In the genomic region with DNA sequence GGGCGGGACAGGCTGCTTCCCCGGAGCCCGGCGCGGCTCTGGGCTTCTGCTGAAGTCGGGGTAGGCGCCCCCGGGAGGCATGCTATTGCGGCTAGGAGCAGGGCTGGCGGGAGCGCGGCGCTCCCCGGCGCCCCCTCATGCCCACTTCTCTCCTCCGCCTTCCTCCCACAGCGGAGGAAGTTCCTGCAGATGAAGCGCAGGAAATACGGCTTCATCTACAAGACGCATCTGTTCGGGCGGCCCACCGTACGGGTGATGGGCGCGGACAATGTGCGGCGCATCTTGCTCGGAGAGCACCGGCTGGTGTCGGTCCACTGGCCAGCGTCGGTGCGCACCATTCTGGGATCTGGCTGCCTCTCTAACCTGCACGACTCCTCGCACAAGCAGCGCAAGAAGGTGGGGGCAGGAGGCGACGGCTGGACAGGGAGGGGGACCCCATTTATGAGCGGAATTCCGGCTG, we compare ENCODE assay signal across 8 cellular contexts. TPM values are rescaled to one million over a fixed set of nuclear protein-coding genes. Genes with fewer than 3 reads are reported as not detected.
DNase-seq lines count a peak whose midpoint lies in the region; ATAC-seq, FAIRE-seq and TF ChIP-seq lines count a peak whose summit lies in the region.

No MANE protein-coding gene starts in this region.

- DNase-seq in heart left ventricle (no peak), left ventricle myocardium superior (no peak), SW480 (ENCODE audit: low spot score) (peak; percentile 23), small intestine (no peak), NCI-H345 (lab: John Stamatoyannopoulos, UW) (no peak), NCI-H1436 (lab: John Stamatoyannopoulos, UW) (no peak)

- H3K9me3 ChIP-seq in heart left ventricle (no peaks in the 10 kb centered on the region), thymus (ENCODE audit: control insufficient read depth) (no peaks in the 10 kb centered on the region), small intestine (ENCODE audit: control insufficient read depth, low read depth) (no peaks in the 10 kb centered on the region)

- TF ChIP-seq POLR2A in heart left ventricle (IDR thresholded peaks at IDR 0.05) = no peak

- H3K36me3 ChIP-seq in heart left ventricle (no peaks in the 10 kb centered on the region), thymus (ENCODE audit: control insufficient read depth, insufficient read depth) (no peaks in the 10 kb centered on the region), small intestine (ENCODE audit: control insufficient read depth in 2 of 2, insufficient read depth in 2 of 2, low read length in 2 of 2) (no peaks in the 10 kb centered on the region)

- H3K4me3 ChIP-seq in heart left ventricle = peak overlapping the region; percentile 23 to 49 (median 39)
- H3K4me3 ChIP-seq in iPS-11a (ENCODE audit: low read depth, low read length) = peak overlapping the region; percentile 69
- peak overlapping the region; percentile 35 for H3K4me3 ChIP-seq in thymus (ENCODE audit: low read length)
- H3K4me3 ChIP-seq in small intestine (ENCODE audit: low read depth in 1 of 2, low read length in 2 of 2) = no peak overlapping the region

- peaks cover 5 to 38% (median 25%) of the 10 kb centered on the region in 12 donors for H3K4me1 ChIP-seq in heart left ventricle
- H3K4me1 ChIP-seq in thymus (ENCODE audit: control insufficient read depth, insufficient read depth, low read length) = no peaks in the 10 kb centered on the region
- H3K4me1 ChIP-seq in small intestine (ENCODE audit: control insufficient read depth in 2 of 2, insufficient read depth in 1 of 2, low read depth in 1 of 2, low read length in 1 of 2) = peaks cover 0 to 2% of the 10 kb centered on the region in 2 donors

- ATAC-seq in heart left ventricle (peak in 1 of 4 donors; percentile 7), left ventricle myocardium superior (no peak)

- 0 to 1% (median 1%) methylated on average over 14 to 41 of the region's 41 CpGs for WGBS in heart left ventricle, 4 donors
- under 1% methylated on average over 41 of the region's 41 CpGs for WGBS in thymus
- WGBS in small intestine, 3 donors = 1 to 4% (median 1%) methylated on average over 35 to 41 of the region's 41 CpGs

- peak in 1 of 12 donors; percentile 15 for TF ChIP-seq CTCF in heart left ventricle (IDR thresholded peaks at IDR 0.05)

- FAIRE-seq in small intestine (lab: Jason Lieb, UNC) = no peak

- intact Hi-C loops in heart left ventricle (cut with DNase I) = loop anchor here in 1 of 10 donors (10.0 kb wide), 1 partner anchor 281 kb away; no protein-coding TSS in a partner anchor
- intact Hi-C loops in left ventricle myocardium superior (cut with micrococcal nuclease) = no loop called here

- H3K27me3 ChIP-seq in heart left ventricle = peaks cover 23 to 94% (median 65%) of the 10 kb centered on the region in 9 donors
- peaks cover 76% of the 10 kb centered on the region for H3K27me3 ChIP-seq in thymus (ENCODE audit: control insufficient read depth, insufficient read depth)
- peaks cover 21 to 44% of the 10 kb centered on the region in 2 donors for H3K27me3 ChIP-seq in small intestine (ENCODE audit: control insufficient read depth in 2 of 2, insufficient read depth in 2 of 2, low read length in 2 of 2)

- H3K27ac ChIP-seq in heart left ventricle (no peak overlapping the region), thymus (ENCODE audit: low read depth) (no peak overlapping the region), small intestine (ENCODE audit: low read depth in 1 of 2, low read length in 1 of 2) (no peak overlapping the region)

RNA-seq across cellular contexts. Expression of gene CYP26A1, which starts 0.5 kb away (rescaled TPM):
- total RNA-seq in heart left ventricle = not detected
- polyA plus RNA-seq in heart left ventricle = not detected
- total RNA-seq in left ventricle myocardium superior = not detected
- 7.8 TPM for polyA plus RNA-seq in thymus
- polyA plus RNA-seq in small intestine = under 1 TPM in 1 of 3 donors, not detected in 2; 0.03 TPM

RNA-seq across cellular contexts. Expression of gene CYP26C1, which starts 13.6 kb away (rescaled TPM):
- total RNA-seq in heart left ventricle (under 1 TPM in 1 of 9 donors, not detected in 8; 0.07 TPM), left ventricle myocardium superior (not detected)
- polyA plus RNA-seq in heart left ventricle (not detected), thymus (0.11 TPM), small intestine (under 1 TPM in 1 of 3 donors, not detected in 2; 0.01 TPM)

Comparison
In these comparisons a context has a peak if more than half of its experiments do, and no peak if none do; other contexts are left out.
1. H3K4me3 ChIP-seq: peak in heart left ventricle (12 of 12), iPS-11a (single experiment) and thymus (single experiment); none in small intestine (0 of 2).